In genomic region chr19:16315825-16316505, GRCh38 we compare ENCODE assay signal across 8 cellular contexts. TPM values are rescaled to one million over a fixed set of nuclear protein-coding genes. Genes with fewer than 3 reads are reported as not detected.
A peak's percentile ranks its signal among the peaks of the same experiment; 100 is the strongest.
DNase-seq lines count a peak whose midpoint lies in the region; ATAC-seq and TF ChIP-seq lines count a peak whose summit lies in the region.

No MANE protein-coding gene starts in this region.

- no peaks in the 10 kb centered on the region for H3K9me3 ChIP-seq in CD4-positive, alpha-beta T cell (ENCODE audit: control insufficient read depth, low read length)

- no peaks in the 10 kb centered on the region for H3K36me3 Mint-ChIP-seq in activated T-cell treated with anti-CD3 and anti-CD28 coated beads, Interleukin-2, amount 50 U/mL, for 24 hours (ENCODE audit: low read depth)
- no peaks in the 10 kb centered on the region for H3K36me3 Mint-ChIP-seq in CD4-positive, alpha-beta T cell (ENCODE audit: low read depth)

- H3K27ac ChIP-seq in CD4-positive, alpha-beta T cell (ENCODE audit: low read depth, low read length), result no peak overlapping the region

- no peak for ATAC-seq in CD4-positive, alpha-beta T cell (ENCODE audit: poor library complexity)

- H3K9me3 Mint-ChIP-seq in activated T-cell treated with anti-CD3 and anti-CD28 coated beads, Interleukin-2, amount 50 U/mL, for 24 hours, result no peaks in the 10 kb centered on the region
- H3K9me3 Mint-ChIP-seq in CD4-positive, alpha-beta T cell, result no peaks in the 10 kb centered on the region

- DNase-seq in AG04449 (ENCODE audit: low read depth, low spot score) (peak; percentile 96), NOMO-1 treated with DMSO at 0.1 percent for 48 hours (lab: John Stamatoyannopoulos, UW; ENCODE audit: unreplicated experiment) (peak; percentile 80), dedifferentiated amniotic fluid mesenchymal stem cell (ENCODE audit: extremely low spot score) (peak; percentile 100), myocyte (ENCODE audit: low read depth) (peak; percentile 81), cerebellar cortex (ENCODE audit: low spot score) (no peak), occipital lobe (lab: John Stamatoyannopoulos, UW) (no peak)
- DNase-seq in activated T-cell treated with anti-CD3 and anti-CD28 coated beads, Interleukin-2, amount 50 U/mL, for 24 hours, result no peak
- no peak for DNase-seq in CD4-positive, alpha-beta T cell

- POLR2A ChIA-PET in AG04449 (lab: Yijun Ruan, JAX), result interaction anchor here (0.8 to 4.6 kb wide), 6 partner anchors 9 to 48 kb away, joined by 3 to 77 read pairs (median 8); partner anchors contain the start of gene KLF2
- POLR2A ChIA-PET in CD4-positive, alpha-beta T cell (lab: Charles Lee), result interaction anchor here (1.4 kb wide), 1 partner anchor 8 kb away, joined by 5 read pairs; no protein-coding TSS in a partner anchor

- no peaks in the 10 kb centered on the region for H3K27me3 Mint-ChIP-seq in activated T-cell treated with anti-CD3 and anti-CD28 coated beads, Interleukin-2, amount 50 U/mL, for 24 hours
- no peaks in the 10 kb centered on the region for H3K27me3 Mint-ChIP-seq in CD4-positive, alpha-beta T cell

- no peaks in the 10 kb centered on the region for H3K27me3 ChIP-seq in CD4-positive, alpha-beta T cell (ENCODE audit: control insufficient read depth, insufficient read depth, low read length)

- peaks cover 6% of the 10 kb centered on the region for H3K4me1 Mint-ChIP-seq in activated T-cell treated with anti-CD3 and anti-CD28 coated beads, Interleukin-2, amount 50 U/mL, for 24 hours (ENCODE audit: low read depth)
- H3K4me1 Mint-ChIP-seq in CD4-positive, alpha-beta T cell (ENCODE audit: low read depth), result peaks cover 22% of the 10 kb centered on the region

- H3K4me3 ChIP-seq in AG04449 (ENCODE audit: low read depth, low read length), result peak overlapping the region; percentile 15; the same call in 1 of the 2 replicates

- TF ChIP-seq CTCF in AG04449 (IDR thresholded peaks at IDR 0.05; ENCODE audit: insufficient read depth, low read length, missing control alignments), result no peak
- no peak for TF ChIP-seq CTCF in CD4-positive, alpha-beta T cell (IDR thresholded peaks at IDR 0.05)

- no peak overlapping the region for H3K27ac Mint-ChIP-seq in activated T-cell treated with anti-CD3 and anti-CD28 coated beads, Interleukin-2, amount 50 U/mL, for 24 hours
- no peak overlapping the region for H3K27ac Mint-ChIP-seq in CD4-positive, alpha-beta T cell

- intact Hi-C loops in CD4-positive, alpha-beta T cell (cut with DNase I, micrococcal nuclease), result no loop called here

- CTCF ChIA-PET in AG04449 (lab: Yijun Ruan, JAX), result interaction anchor here (1.0 to 1.6 kb wide), 4 partner anchors 12 to 69 kb away, joined by 3 to 7 read pairs (median 4); no protein-coding TSS in a partner anchor
- CTCF ChIA-PET in CD4-positive, alpha-beta T cell (lab: Charles Lee), result interaction anchor here (1.2 kb wide), 1 partner anchor 71 kb away, joined by 3 read pairs; no protein-coding TSS in a partner anchor

- H3K4me3 Mint-ChIP-seq in activated T-cell treated with anti-CD3 and anti-CD28 coated beads, Interleukin-2, amount 50 U/mL, for 24 hours, result no peak overlapping the region
- H3K4me3 Mint-ChIP-seq in CD4-positive, alpha-beta T cell, result no peak overlapping the region

RNA-seq across cellular contexts. Expression of gene KLF2, which starts 8.7 kb away (rescaled TPM):
- total RNA-seq in myocyte, result 9.2 and 13.7 TPM in 2 replicates
- 27.8 TPM for polyA plus RNA-seq in myocyte (2012)
- total RNA-seq in occipital lobe, result 3.1 TPM
- 1,000 to 10,000 TPM; 1,201 to 1,291 TPM for total RNA-seq in CD4-positive, alpha-beta T cell

Comparison
In these comparisons a context has a peak if more than half of its experiments do, and no peak if none do; other contexts are left out.
1. DNase-seq: peak in AG04449 (single experiment), NOMO-1 treated with DMSO at 0.1 percent for 48 hours (single experiment), dedifferentiated amniotic fluid mesenchymal stem cell (single experiment) and myocyte (single experiment); none in cerebellar cortex (single experiment), activated T-cell treated with anti-CD3 and anti-CD28 coated beads, Interleukin-2, amount 50 U/mL, for 24 hours (single experiment), occipital lobe (single experiment) and CD4-positive, alpha-beta T cell (0 of 10).
2. RNA of gene KLF2, which starts 8.7 kb away (total RNA-seq): 1,201 to 1,291 TPM in CD4-positive, alpha-beta T cell; 9.2 to 13.7 TPM in myocyte and 3.1 TPM in occipital lobe (single experiment); every median in the first group is over 10 times any median in the second.